Comparison of ENCODE assay signal across 25 cellular contexts in genomic region chr17:5044630-5045029, GRCh38. TPM values are rescaled to one million over a fixed set of nuclear protein-coding genes. Genes with fewer than 3 reads are reported as not detected.
DNase-seq lines count a peak whose midpoint lies in the region; ATAC-seq, FAIRE-seq and TF ChIP-seq lines count a peak whose summit lies in the region.
"Had no signal": no experiment of that assay in that cellular context is flagged by ENCODE, and none has a peak within 500 bp of the region (broad histone marks: within the 10 kb centered on the region; RNA-seq: fewer than 3 reads in every experiment).

No MANE protein-coding gene starts in this region.

- no peak overlapping the region for H3K14ac ChIP-seq in trophoblast cell (ENCODE audit: low read length)

- H3K79me1 ChIP-seq in trophoblast cell (ENCODE audit: low read length): peaks cover 3% of the 10 kb centered on the region

- POLR2A ChIA-PET in CD8-positive, alpha-beta memory T cell (lab: Charles Lee): no interaction called here
- POLR2A ChIA-PET in HEK293T (lab: Yijun Ruan, JAX): no interaction called here

- CTCF ChIA-PET in CD8-positive, alpha-beta memory T cell (lab: Charles Lee): interaction anchor here (0.8 to 3.9 kb wide), 3 partner anchors 13 to 17 kb away, joined by 3 to 27 read pairs (median 5); no protein-coding TSS in a partner anchor
- CTCF ChIA-PET in HEK293T (lab: Yijun Ruan, JAX): no interaction called here

- H2BK5ac ChIP-seq in trophoblast cell (ENCODE audit: low read depth, low read length, poor library complexity): peak overlapping the region; percentile 8

- no peaks in the 10 kb centered on the region for H3K36me3 ChIP-seq in CD8-positive, alpha-beta memory T cell (ENCODE audit: insufficient read depth, low read length)
- H3K36me3 ChIP-seq in trophoblast cell (ENCODE audit: control insufficient read depth in 1 of 2, insufficient read depth in 2 of 2, low read length in 2 of 2): no peaks in the 10 kb centered on the region
- H3K36me3 ChIP-seq: ascending aorta, right atrium auricular region, spleen had no signal

- H3K4me2 ChIP-seq in trophoblast cell (ENCODE audit: low read length): no peak overlapping the region

- H2BK120ac ChIP-seq in trophoblast cell (ENCODE audit: insufficient read depth, low read length, poor library complexity): no peak overlapping the region

- H3K4me3 ChIP-seq in CD8-positive, alpha-beta memory T cell (ENCODE audit: low read length): no peak overlapping the region
- H3K4me3 ChIP-seq in trophoblast cell (ENCODE audit: low read depth, low read length): no peak overlapping the region
- H3K4me3 ChIP-seq: ascending aorta, dorsolateral prefrontal cortex, GM23248, right atrium auricular region, spleen had no signal

- no peak overlapping the region for H3K4ac ChIP-seq in trophoblast cell (ENCODE audit: low read depth, low read length)

- H3K9me3 ChIP-seq in CD8-positive, alpha-beta memory T cell (ENCODE audit: low read length): no peaks in the 10 kb centered on the region
- no peaks in the 10 kb centered on the region for H3K9me3 ChIP-seq in trophoblast cell (ENCODE audit: insufficient read depth, low read depth, low read length)
- H3K9me3 ChIP-seq: ascending aorta, right atrium auricular region, spleen had no signal

- H4K91ac ChIP-seq in trophoblast cell (ENCODE audit: low read depth, low read length): peak overlapping the region; percentile 2

- no peak overlapping the region for H3K27ac ChIP-seq in CD8-positive, alpha-beta memory T cell (ENCODE audit: low read depth, low read length)
- H3K27ac ChIP-seq in trophoblast cell (ENCODE audit: low read depth, low read length): no peak overlapping the region
- H3K27ac ChIP-seq: ascending aorta, dorsolateral prefrontal cortex, GM23248, right atrium auricular region had no signal

- no peaks in the 10 kb centered on the region for H3K79me2 ChIP-seq in trophoblast cell (ENCODE audit: control insufficient read depth, insufficient read depth, low read length, poor library complexity)

- H4K8ac ChIP-seq in trophoblast cell (ENCODE audit: low read depth, low read length): no peak overlapping the region

- no CpG with 5 or more reads among the region's 5 CpGs for WGBS in trophoblast cell (ENCODE audit: extremely low coverage, insufficient coverage, insufficient read length)

- H3K9me3 Mint-ChIP-seq in CD8-positive, alpha-beta memory T cell: peaks cover 0 to 2% (median 0%) of the 10 kb centered on the region in 5 donors
- no peaks in the 10 kb centered on the region for H3K9me3 Mint-ChIP-seq in central memory CD8-positive, alpha-beta T cell
- H3K9me3 Mint-ChIP-seq: natural killer cell treated with Interleukin-12 subunit alpha and Interleukin-12 subunit beta and Interleukin-15 and Interleukin-18, amount 100 ng/mL, for 72 hours; type B pancreatic cell had no signal

- ATAC-seq in central memory CD8-positive, alpha-beta T cell (replicated peaks; ENCODE audit: extremely low read depth, poor library complexity, severe bottlenecking): no peak
- ATAC-seq: natural killer cell treated with Interleukin-12 subunit alpha and Interleukin-12 subunit beta and Interleukin-15 and Interleukin-18, amount 100 ng/mL, for 72 hours; Right ventricle myocardium inferior had no signal

- no peak overlapping the region for H2AK5ac ChIP-seq in trophoblast cell (ENCODE audit: low read length)

- peaks cover 65% of the 10 kb centered on the region for H3K4me1 ChIP-seq in CD8-positive, alpha-beta memory T cell (ENCODE audit: insufficient read depth, low read length)
- peaks cover under 1 to 5% of the 10 kb centered on the region in 2 experiments for H3K4me1 ChIP-seq in trophoblast cell (ENCODE audit: control insufficient read depth in 1 of 2, insufficient read depth in 2 of 2, low read length in 2 of 2)
- H3K4me1 ChIP-seq: ascending aorta had no signal

- H3K27me3 Mint-ChIP-seq in CD8-positive, alpha-beta memory T cell: no peaks in the 10 kb centered on the region
- H3K27me3 Mint-ChIP-seq in central memory CD8-positive, alpha-beta T cell: no peaks in the 10 kb centered on the region
- H3K27me3 Mint-ChIP-seq: activated naive CD8-positive, alpha-beta T cell; natural killer cell treated with Interleukin-12 subunit alpha and Interleukin-12 subunit beta and Interleukin-15 and Interleukin-18, amount 100 ng/mL, for 72 hours had no signal

- no peak for FAIRE-seq in urothelium cell line (lab: Jason Lieb, UNC)

- no peak overlapping the region for H2AFZ ChIP-seq in trophoblast cell (ENCODE audit: insufficient read depth, low read length, poor library complexity)
- H2AFZ ChIP-seq: GM23248 had no signal

- H3K23ac ChIP-seq in trophoblast cell (ENCODE audit: low read length): no peak overlapping the region

- H4K12ac ChIP-seq in trophoblast cell (ENCODE audit: low read depth, low read length): no peak overlapping the region

- H2BK12ac ChIP-seq in trophoblast cell (ENCODE audit: low read length): peak overlapping the region; percentile 58

- no peak for DNase-seq in CD8-positive, alpha-beta memory T cell
- DNase-seq in M059J (ENCODE audit: low read depth): peak; percentile 84
- no peak for DNase-seq in central memory CD8-positive, alpha-beta T cell (ENCODE audit: low spot score in 2 of 2)
- peak; percentile 97 for DNase-seq in trophoblast cell
- no peak for DNase-seq in urothelium cell line (ENCODE audit: low spot score)
- DNase-seq in activated effector memory CD4-positive, alpha-beta T cell treated with anti-CD3 and anti-CD28 coated beads, Interleukin-2, amount 50 U/mL, for 16 hours: no peak
- DNase-seq in HEK293T (ENCODE audit: extremely low spot score): no peak
- DNase-seq: activated CD4-positive, alpha-beta T cell treated with anti-CD3 and anti-CD28 coated beads, Interleukin-2, amount 50 U/mL, for 1 hour; caudate nucleus; dorsolateral prefrontal cortex; GM23248; Karpas-422; NCI-H146; NCI-H446 treated with DMSO at 0.1 percent for 48 hours; spleen; T1000 had no signal

- H3K18ac ChIP-seq in trophoblast cell (ENCODE audit: low read length): no peak overlapping the region

- peaks cover 42 to 80% (median 63%) of the 10 kb centered on the region in 3 donors for H3K4me1 Mint-ChIP-seq in CD8-positive, alpha-beta memory T cell
- peaks cover 51% of the 10 kb centered on the region for H3K4me1 Mint-ChIP-seq in central memory CD8-positive, alpha-beta T cell

- peak overlapping the region in 6 of 7 donors; percentile 5 to 55 (median 24) for H3K4me3 Mint-ChIP-seq in CD8-positive, alpha-beta memory T cell
- peak overlapping the region; percentile 4 for H3K4me3 Mint-ChIP-seq in central memory CD8-positive, alpha-beta T cell
- H3K4me3 Mint-ChIP-seq: activated naive CD8-positive, alpha-beta T cell; CD14-positive monocyte; mesothelial cell of epicardium; natural killer cell treated with Interleukin-12 subunit alpha and Interleukin-12 subunit beta and Interleukin-15 and Interleukin-18, amount 100 ng/mL, for 72 hours; type B pancreatic cell had no signal

- peak overlapping the region; percentile 51 to 90 (median 75) for H3K27ac Mint-ChIP-seq in CD8-positive, alpha-beta memory T cell
- H3K27ac Mint-ChIP-seq in central memory CD8-positive, alpha-beta T cell (ENCODE audit: low read depth): peak overlapping the region; percentile 91
- H3K27ac Mint-ChIP-seq: activated naive CD8-positive, alpha-beta T cell; CD14-positive monocyte; mesothelial cell of epicardium; natural killer cell treated with Interleukin-12 subunit alpha and Interleukin-12 subunit beta and Interleukin-15 and Interleukin-18, amount 100 ng/mL, for 72 hours; type B pancreatic cell had no signal

- no peak overlapping the region for H3K9ac ChIP-seq in trophoblast cell (ENCODE audit: low read length)
- H3K9ac ChIP-seq: GM23248 had no signal

- H3K36me3 Mint-ChIP-seq in CD8-positive, alpha-beta memory T cell: peaks cover 0 to 1% (median 0%) of the 10 kb centered on the region in 3 donors
- peaks cover 7% of the 10 kb centered on the region for H3K36me3 Mint-ChIP-seq in central memory CD8-positive, alpha-beta T cell (ENCODE audit: insufficient read depth)
- H3K36me3 Mint-ChIP-seq: activated naive CD8-positive, alpha-beta T cell; CD14-positive monocyte; mesothelial cell of epicardium; natural killer cell treated with Interleukin-12 subunit alpha and Interleukin-12 subunit beta and Interleukin-15 and Interleukin-18, amount 100 ng/mL, for 72 hours; type B pancreatic cell had no signal

- H3K27me3 ChIP-seq in CD8-positive, alpha-beta memory T cell (ENCODE audit: insufficient read depth, low read length, poor library complexity, severe bottlenecking): no peaks in the 10 kb centered on the region
- H3K27me3 ChIP-seq in trophoblast cell (ENCODE audit: insufficient read depth, low read length): no peaks in the 10 kb centered on the region
- H3K27me3 ChIP-seq: ascending aorta, dorsolateral prefrontal cortex, right atrium auricular region, spleen had no signal

TF ChIP-seq in HEK293T, 16 proteins besides CTCF, POLR2A, EP300 and RAD21 (continues in another document):
- TF ChIP-seq LEF1 (IDR thresholded peaks at IDR 0.05; ENCODE audit: borderline replicate concordance) (no peak), ELF4 (IDR thresholded peaks at IDR 0.05) (no peak), PKNOX1 (IDR thresholded peaks at IDR 0.05) (no peak)

RNA-seq across cellular contexts. Expression of gene SLC52A1, which starts 9.4 kb away (rescaled TPM):
- total RNA-seq in CD8-positive, alpha-beta memory T cell: under 1 TPM; 0.35 to 0.64 TPM
- 0.12 TPM for polyA plus RNA-seq in CD8-positive, alpha-beta memory T cell
- total RNA-seq in M059J (2014; rRNA removed; shearing (Covaris generic)): 0.32 TPM in 1 of 2 replicates, not detected in the other
- 0.82 and 0.86 TPM in 2 replicates for polyA plus RNA-seq in trophoblast cell (2013)
- total RNA-seq: ascending aorta; natural killer cell treated with Interleukin-12 subunit alpha and Interleukin-12 subunit beta and Interleukin-15 and Interleukin-18, amount 100 ng/mL, for 72 hours; osteocyte; right atrium auricular region; Right ventricle myocardium inferior had no signal
- polyA plus RNA-seq: CD14-positive monocyte, GM23248 had no signal

RNA-seq across cellular contexts. Expression of gene ZFP3, which starts 33.6 kb away (rescaled TPM):
- 1 to 10 TPM; 3.7 to 4.2 TPM for total RNA-seq in CD8-positive, alpha-beta memory T cell
- 0.75 TPM for polyA plus RNA-seq in CD8-positive, alpha-beta memory T cell
- total RNA-seq in M059J (2014; rRNA removed; shearing (Covaris generic)): 2.2 and 3.2 TPM in 2 replicates
- polyA plus RNA-seq in trophoblast cell (2013): 0.11 TPM in 2 replicates

RNA-seq across cellular contexts. Expression of gene KIF1C, which starts 46.9 kb away (rescaled TPM):
- 10 to 100 TPM; 73.4 to 77.3 TPM for total RNA-seq in CD8-positive, alpha-beta memory T cell
- polyA plus RNA-seq in CD8-positive, alpha-beta memory T cell: 8.0 TPM
- total RNA-seq in M059J (2014; rRNA removed; shearing (Covaris generic)): 16.0 and 29.8 TPM in 2 replicates
- polyA plus RNA-seq in trophoblast cell (2013): 34.8 and 36.6 TPM in 2 replicates

RNA-seq across cellular contexts. Expression of gene INCA1, which starts 47.3 kb away (rescaled TPM):
- under 1 TPM; 0.18 to 0.37 TPM for total RNA-seq in CD8-positive, alpha-beta memory T cell
- polyA plus RNA-seq in CD8-positive, alpha-beta memory T cell: 0.58 TPM
- not detected in 2 replicates for total RNA-seq in M059J (2014; rRNA removed; shearing (Covaris generic))
- polyA plus RNA-seq in trophoblast cell (2013): 0.55 and 0.56 TPM in 2 replicates
- total RNA-seq: ascending aorta had no signal

RNA-seq across cellular contexts. Expression of gene CAMTA2, which starts 57.2 kb away (rescaled TPM):
- total RNA-seq in CD8-positive, alpha-beta memory T cell: 10 to 100 TPM; 85.6 to 90.6 TPM
- 19.6 TPM for polyA plus RNA-seq in CD8-positive, alpha-beta memory T cell
- 4.8 and 11.0 TPM in 2 replicates for total RNA-seq in M059J (2014; rRNA removed; shearing (Covaris generic))
- polyA plus RNA-seq in trophoblast cell (2013): 38.3 and 39.7 TPM in 2 replicates

Comparison
In these comparisons a context has a peak if more than half of its experiments do, and no peak if none do; other contexts are left out.
1. DNase-seq: peak in M059J (single experiment) and trophoblast cell (2 of 2); none in CD8-positive, alpha-beta memory T cell (0 of 5), central memory CD8-positive, alpha-beta T cell (0 of 2), urothelium cell line (single experiment), activated effector memory CD4-positive, alpha-beta T cell treated with anti-CD3 and anti-CD28 coated beads, Interleukin-2, amount 50 U/mL, for 16 hours (single experiment) and HEK293T (single experiment).